In genomic region chr2:41906325-41906700, GRCh38 we compare ENCODE assay signal across 1 cellular context.
TF ChIP-seq lines count a peak whose summit lies in the region.

No MANE protein-coding gene starts in this region.

TF ChIP-seq in HepG2, 621 proteins besides CTCF, POLR2A, EP300 and RAD21 (continued from another document):
- no peak for TF ChIP-seq ZNF407 (CRISPR knock-in tag; IDR thresholded peaks at IDR 0.05; ENCODE audit: not compliant biosample characterization)
- TF ChIP-seq MAX (IDR thresholded peaks at IDR 0.05) = no peak
- no peak for TF ChIP-seq THRA (CRISPR knock-in tag; IDR thresholded peaks at IDR 0.05; ENCODE audit: borderline replicate concordance)
- no peak for TF ChIP-seq PATZ1 (CRISPR knock-in tag; IDR thresholded peaks at IDR 0.05)
- TF ChIP-seq STAG1 (CRISPR knock-in tag; IDR thresholded peaks at IDR 0.05) = no peak
- TF ChIP-seq PAXIP1 (CRISPR knock-in tag; conservative IDR thresholded peaks at IDR 0.05) = no peak
- no peak for TF ChIP-seq ZNF574 (CRISPR knock-in tag; IDR thresholded peaks at IDR 0.05)
- TF ChIP-seq FIP1L1 (IDR thresholded peaks at IDR 0.05; ENCODE audit: borderline replicate concordance, insufficient read depth, low read depth, low read length) = no peak
- no peak for TF ChIP-seq ZNF24 (IDR thresholded peaks at IDR 0.05)
- no peak for TF ChIP-seq ZNF670 (CRISPR knock-in tag; IDR thresholded peaks at IDR 0.05; ENCODE audit: borderline replicate concordance)
- TF ChIP-seq MIER2 (CRISPR knock-in tag; IDR thresholded peaks at IDR 0.05) = no peak
- no peak for TF ChIP-seq ZNF530 (CRISPR knock-in tag; IDR thresholded peaks at IDR 0.05; ENCODE audit: low read depth)
- TF ChIP-seq CSRNP1 (CRISPR knock-in tag; IDR thresholded peaks at IDR 0.05) = no peak
- TF ChIP-seq BCL6 (CRISPR knock-in tag; IDR thresholded peaks at IDR 0.05) = no peak
- TF ChIP-seq MATR3 (CRISPR knock-in tag; IDR thresholded peaks at IDR 0.05) = no peak
- TF ChIP-seq ATRX (CRISPR knock-in tag; IDR thresholded peaks at IDR 0.05; ENCODE audit: borderline replicate concordance) = no peak
